In genomic region chr11:77590194-77590591, GRCh38 we compare ENCODE assay signal across 8 cellular contexts. TPM values are rescaled to one million over a fixed set of nuclear protein-coding genes. Genes with fewer than 3 reads are reported as not detected.
A peak's percentile ranks its signal among the peaks of the same experiment; 100 is the strongest.
DNase-seq lines count a peak whose midpoint lies in the region; ATAC-seq and TF ChIP-seq lines count a peak whose summit lies in the region.

No MANE protein-coding gene starts in this region.

- peak overlapping the region; percentile 90 for H2AFZ ChIP-seq in parathyroid adenoma

- H3K4me3 ChIP-seq in adrenal gland: peak overlapping the region; percentile 12 to 67 (median 46)
- H3K4me3 ChIP-seq in parathyroid adenoma (ENCODE audit: low read depth, low read length): peak overlapping the region; percentile 57

- H3K9me3 ChIP-seq in adrenal gland (replicated peaks in 1 of 3) (no peaks in the 10 kb centered on the region), parathyroid adenoma (ENCODE audit: control insufficient read depth, low read length) (no peaks in the 10 kb centered on the region)

- H3K79me2 ChIP-seq in parathyroid adenoma: no peaks in the 10 kb centered on the region

- no peak; the same call in 1 of the 2 replicates for TF ChIP-seq CTCF in C4-2B (conservative IDR thresholded peaks at IDR 0.05)
- no peak for TF ChIP-seq CTCF in adrenal gland (IDR thresholded peaks at IDR 0.05)
- no peak for TF ChIP-seq CTCF in parathyroid adenoma (IDR thresholded peaks at IDR 0.05)

- H3K4me2 ChIP-seq in parathyroid adenoma (ENCODE audit: low read length): peak overlapping the region; percentile 91

- DNase-seq in NCI-H1105 treated with DMSO at 0.1 percent for 48 hours (lab: John Stamatoyannopoulos, UW) (peak; percentile 53), adrenal gland (peak; percentile 60 to 88 (median 72)), left ventricle myocardium superior (peak; percentile 38), NCI-H2029 (lab: John Stamatoyannopoulos, UW) (no peak)

- H3K9ac ChIP-seq in parathyroid adenoma: no peak overlapping the region

- H3K27ac ChIP-seq in C4-2B (peak overlapping the region; percentile 76), adrenal gland (peak overlapping the region; percentile 86 to 94 (median 88)), parathyroid adenoma (peak overlapping the region; percentile 71)

- H3K27me3 ChIP-seq in adrenal gland (no peaks in the 10 kb centered on the region), parathyroid adenoma (ENCODE audit: control insufficient read depth, insufficient read depth, low read length) (no peaks in the 10 kb centered on the region)

- WGBS in adrenal gland, 4 donors: 1 to 13% (median 5%) methylated on average over 10 to 25 of the region's 25 CpGs

- peak in 1 of 2 donors; percentile 18 for TF ChIP-seq POLR2A in adrenal gland (IDR thresholded peaks at IDR 0.05)

- H3K36me3 ChIP-seq in adrenal gland (replicated peaks in 1 of 2) (no peaks in the 10 kb centered on the region), parathyroid adenoma (ENCODE audit: control insufficient read depth, insufficient read depth, low read length) (no peaks in the 10 kb centered on the region)

- peak; percentile 28 for ATAC-seq in GM19438 (IDR thresholded peaks at IDR 0.05; ENCODE audit: low read depth, unreplicated experiment)
- ATAC-seq in left ventricle myocardium superior: peak; percentile 27
- no peak for ATAC-seq in HG02763 (IDR thresholded peaks at IDR 0.05; ENCODE audit: unreplicated experiment)

- intact Hi-C loops in adrenal gland (cut with DNase I): no loop called here
- intact Hi-C loops in left ventricle myocardium superior (cut with micrococcal nuclease): no loop called here

- H3K4me1 ChIP-seq in adrenal gland (replicated peaks in 1 of 2) (peaks cover 6 to 29% of the 10 kb centered on the region in 2 donors), parathyroid adenoma (peaks cover 3% of the 10 kb centered on the region)

RNA-seq across cellular contexts. Expression of gene AQP11, which starts 0.4 kb away (rescaled TPM):
- total RNA-seq in adrenal gland: 10 to 100 TPM; 11.6 to 57.1 (median 21.6) TPM
- 10 to 100 TPM in 1 of 3 donors, 1 to 10 TPM in 2; 1.9 to 43.4 (median 2.6) TPM for polyA plus RNA-seq in adrenal gland
- total RNA-seq in left ventricle myocardium superior: 0.87 TPM

RNA-seq across cellular contexts. Expression of gene CLNS1A, which starts 47.4 kb away (rescaled TPM):
- total RNA-seq in adrenal gland (100 to 1,000 TPM in 6 of 8 donors, 10 to 100 TPM in 2; 43.7 to 155 (median 128) TPM), left ventricle myocardium superior (74.9 TPM)
- 100 to 1,000 TPM in 1 of 3 donors, 10 to 100 TPM in 2; 66.4 to 176 (median 72.5) TPM for polyA plus RNA-seq in adrenal gland
